ENCODE assay signal across 23 cellular contexts in the genomic region with DNA sequence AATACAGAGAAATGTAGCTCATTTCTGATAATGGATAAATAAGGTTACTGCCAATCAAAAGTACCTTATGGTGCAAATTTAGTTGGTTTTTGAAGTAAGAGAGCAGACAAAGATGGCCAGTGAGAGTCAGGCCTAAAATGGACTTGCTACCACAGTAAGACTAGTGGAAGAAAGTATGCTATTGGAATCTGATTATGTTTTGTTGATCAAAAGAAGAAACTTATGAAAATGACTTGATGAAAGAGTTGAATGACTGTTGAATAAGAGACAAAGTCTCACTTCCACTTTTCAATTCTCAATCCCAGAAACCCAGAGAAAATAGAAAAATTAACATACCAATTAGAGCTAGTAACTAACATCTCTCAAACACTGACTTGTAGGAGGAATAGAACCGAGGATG.
"Had no signal": no experiment of that assay in that cellular context is flagged by ENCODE, and none has a peak within 500 bp of the region (broad histone marks: within the 10 kb centered on the region; RNA-seq: fewer than 3 reads in every experiment).

No MANE protein-coding gene starts in this region.

- H3K9me3 ChIP-seq: esophagus muscularis mucosa, gastroesophageal sphincter, lower lobe of right lung had no signal

- ATAC-seq: foreskin keratinocyte; gastroesophageal sphincter; heart right ventricle; left cardiac atrium; left lung; left ventricle myocardium superior; lower lobe of right lung; mucosa of descending colon; naive thymus-derived CD8-positive, alpha-beta T cell had no signal

- H3K36me3 ChIP-seq: esophagus muscularis mucosa, gastroesophageal sphincter, heart right ventricle, left lung, lower lobe of right lung had no signal

- H3K27me3 ChIP-seq: dorsolateral prefrontal cortex, esophagus muscularis mucosa, foreskin keratinocyte, gastroesophageal sphincter, heart right ventricle, left lung had no signal

- DNase-seq: dermis blood vessel endothelial cell; dorsolateral prefrontal cortex; effector CD4-positive, alpha-beta T cell; effector memory CD4-positive, alpha-beta T cell; foreskin keratinocyte; glutamatergic neuron; head of caudate nucleus; heart right ventricle; hippocampal formation; left cardiac atrium; left lung; left ventricle myocardium superior; lower lobe of right lung; mesenchymal stem cell; mucosa of descending colon; naive B cell; naive thymus-derived CD8-positive, alpha-beta T cell had no signal

- FAIRE-seq: endothelial cell of umbilical vein, frontal cortex, islet of Langerhans had no signal

- H3K4me1 ChIP-seq: left lung, lower lobe of right lung had no signal

- H3K4me3 ChIP-seq: coronary artery, dorsolateral prefrontal cortex, esophagus muscularis mucosa, gastroesophageal sphincter, heart right ventricle, left lung, lower lobe of right lung, mucosa of descending colon had no signal

- H3K27ac ChIP-seq: coronary artery, dorsolateral prefrontal cortex, esophagus muscularis mucosa, foreskin keratinocyte, gastroesophageal sphincter, heart right ventricle, left lung, lower lobe of right lung had no signal
